ENCODE assay signal across 20 cellular contexts in the genomic region with DNA sequence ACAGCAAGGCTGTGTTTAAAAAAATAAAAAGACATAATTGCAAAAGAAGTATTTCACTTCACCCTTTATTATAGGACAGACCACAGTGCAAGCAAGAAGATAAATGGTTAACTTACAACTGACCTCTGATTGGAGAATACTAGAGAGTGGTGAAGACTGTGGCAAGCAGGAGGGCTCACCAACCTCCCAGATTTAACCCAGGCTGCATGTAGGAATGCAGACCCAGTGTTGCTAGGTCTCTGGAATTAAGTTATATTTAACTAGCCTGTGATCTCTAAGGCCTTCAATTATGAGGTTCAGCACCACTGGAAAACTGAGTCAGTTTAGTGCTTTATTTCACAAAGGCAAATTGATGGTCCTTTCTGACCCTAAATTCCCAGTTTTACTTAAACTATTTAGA.
"Had no signal": no experiment of that assay in that cellular context is flagged by ENCODE, and none has a peak within 500 bp of the region (broad histone marks: within the 10 kb centered on the region; RNA-seq: fewer than 3 reads in every experiment).

No MANE protein-coding gene starts in this region.

- FAIRE-seq: astrocyte, islet of Langerhans had no signal

- H3K27me3 ChIP-seq: adrenal gland, breast epithelium, hepatocyte, suprapubic skin, transverse colon had no signal

- H3K27ac ChIP-seq: adrenal gland, breast epithelium, hepatocyte, lower lobe of right lung, suprapubic skin, transverse colon had no signal

- H3K4me2 ChIP-seq: hepatocyte had no signal

- H3K4me3 ChIP-seq: adrenal gland, breast epithelium, coronary artery, hepatocyte, lower lobe of right lung, skin epidermis, suprapubic skin, transverse colon had no signal

- ATAC-seq: activated CD8-positive, alpha-beta T cell treated with anti-CD3 and anti-CD28 coated beads, Interleukin-2, amount 10 ng/mL, durations not matched to agents 7 days and 5 days; lower lobe of right lung; natural killer cell treated with Interleukin-12 subunit alpha and Interleukin-12 subunit beta and Interleukin-15 and Interleukin-18, amount 100 ng/mL, for 72 hours; T-cell had no signal

- H3K9me3 ChIP-seq: adrenal gland, breast epithelium, lower lobe of right lung, suprapubic skin, transverse colon had no signal

- H3K36me3 ChIP-seq: adrenal gland, breast epithelium, lower lobe of right lung, suprapubic skin, transverse colon had no signal

- DNase-seq: activated CD4-positive, alpha-beta T cell treated with anti-CD3 and anti-CD28 coated beads, Interleukin-2, amount 10 ng/mL, durations not matched to agents 7 days and 5 days; activated CD8-positive, alpha-beta memory T cell treated with anti-CD3 and anti-CD28 coated beads, Interleukin-2, amount 50 U/mL, for 4 hours; activated CD8-positive, alpha-beta T cell treated with anti-CD3 and anti-CD28 coated beads, Interleukin-2, amount 10 ng/mL, durations not matched to agents 7 days and 5 days; activated effector memory CD4-positive, alpha-beta T cell treated with anti-CD3 and anti-CD28 coated beads, Interleukin-2, amount 50 U/mL, for 16 hours; activated T-cell treated with anti-CD3 and anti-CD28 coated beads, Interleukin-2, amount 50 U/mL, for 48 hours; adrenal gland; lower lobe of right lung; posterior cingulate gyrus; stimulated activated CD4-positive, alpha-beta T cell treated with anti-CD3 and anti-CD28 coated beads, Interleukin-15, amount 100 ng/mL, for 24 hours; stimulated activated CD4-positive, alpha-beta T cell treated with anti-CD3 and anti-CD28 coated beads, Interleukin-2, amount 100 ng/mL, for 48 hours; T-cell; transverse colon had no signal

- H2AFZ ChIP-seq: hepatocyte had no signal
